Comparison of ENCODE assay signal across 8 cellular contexts in genomic region chr21:37009740-37010341, GRCh38. TPM values are rescaled to one million over a fixed set of nuclear protein-coding genes. Genes with fewer than 3 reads are reported as not detected.
DNase-seq lines count a peak whose midpoint lies in the region; ATAC-seq and TF ChIP-seq lines count a peak whose summit lies in the region.

No MANE protein-coding gene starts in this region.

- H3K79me2 ChIP-seq in KMS-11 (ENCODE audit: insufficient read depth, low read depth) (no peaks in the 10 kb centered on the region), fibroblast of lung (ENCODE audit: control insufficient read depth, insufficient read depth, low read length) (no peaks in the 10 kb centered on the region)

- TF ChIP-seq CTCF in KMS-11 (conservative IDR thresholded peaks at IDR 0.05; ENCODE audit: low read depth, low read length) (peak; percentile 91), fibroblast of lung (conservative IDR thresholded peaks at IDR 0.05 in 1 of 2, IDR thresholded peaks at IDR 0.05 in 1 of 2; ENCODE audit: low read depth in 1 of 2, low read length in 2 of 2) (peak; percentile 82 to 95)

- H3K27me3 ChIP-seq in KMS-11 (ENCODE audit: insufficient read depth, low read depth), result no peaks in the 10 kb centered on the region
- H3K27me3 ChIP-seq in fibroblast of lung (ENCODE audit: control insufficient read depth, insufficient read depth, low read length), result peaks cover 16% of the 10 kb centered on the region

- peak overlapping the region; percentile 75 to 83 for H3K4me3 Mint-ChIP-seq in activated T-cell treated with anti-CD3 and anti-CD28 coated beads, Interleukin-2, amount 50 U/mL, for 72 hours
- H3K4me3 Mint-ChIP-seq in natural killer cell treated with Interleukin-12 subunit alpha and Interleukin-12 subunit beta and Interleukin-15 and Interleukin-18, amount 100 ng/mL, for 72 hours, result peak overlapping the region; percentile 39

- no peaks in the 10 kb centered on the region for H3K9me3 ChIP-seq in fibroblast of lung (ENCODE audit: control insufficient read depth, insufficient read depth, low read depth, low read length)

- peak overlapping the region; percentile 35; the same call in 1 of the 2 replicates for H3K9ac ChIP-seq in KMS-11
- no peak overlapping the region for H3K9ac ChIP-seq in fibroblast of lung (ENCODE audit: insufficient read depth, low read length)

- H3K27ac Mint-ChIP-seq in activated T-cell treated with anti-CD3 and anti-CD28 coated beads, Interleukin-2, amount 50 U/mL, for 72 hours, result no peak overlapping the region
- H3K27ac Mint-ChIP-seq in natural killer cell treated with Interleukin-12 subunit alpha and Interleukin-12 subunit beta and Interleukin-15 and Interleukin-18, amount 100 ng/mL, for 72 hours, result no peak overlapping the region

- H3K27ac ChIP-seq in KMS-11 (no peak overlapping the region; the same call in 1 of the 2 replicates), fibroblast of lung (ENCODE audit: insufficient read depth, low read length) (no peak overlapping the region)

- H3K4me3 ChIP-seq in KMS-11 (IDR thresholded peaks at IDR 0.05; ENCODE audit: insufficient read depth, low read depth, low read length) (no peak overlapping the region), fibroblast of lung (replicated peaks in 1 of 4; ENCODE audit: control extremely low read depth in 1 of 4, insufficient read depth in 1 of 4, low read depth in 3 of 4, low read length in 4 of 4) (peak overlapping the region in 2 of 4 experiments; percentile 13 to 42)

- H3K36me3 ChIP-seq in KMS-11 (ENCODE audit: insufficient read depth) (no peaks in the 10 kb centered on the region), fibroblast of lung (ENCODE audit: control insufficient read depth, insufficient read depth, low read length) (no peaks in the 10 kb centered on the region)

- DNase-seq in DMS153 treated with DMSO at 0.1 percent for 48 hours (lab: John Stamatoyannopoulos, UW; ENCODE audit: unreplicated experiment), result peak; percentile 95
- peak; percentile 85 to 87 for DNase-seq in activated T-cell treated with anti-CD3 and anti-CD28 coated beads, Interleukin-2, amount 50 U/mL, for 72 hours
- DNase-seq in fibroblast of lung (ENCODE audit: low read depth in 2 of 2), result peak; percentile 80 to 81
- DNase-seq in natural killer cell treated with Interleukin-12 subunit alpha and Interleukin-12 subunit beta and Interleukin-15 and Interleukin-18, amount 100 ng/mL, for 72 hours (ENCODE audit: low spot score), result peak; percentile 80
- DNase-seq in stimulated activated naive CD4-positive, alpha-beta T cell treated with Interleukin-2 at 50 U/mL for 16 hours (lab: John Stamatoyannopoulos, UW), result peak; percentile 68

- H3K9me3 Mint-ChIP-seq in activated T-cell treated with anti-CD3 and anti-CD28 coated beads, Interleukin-2, amount 50 U/mL, for 72 hours, result no peaks in the 10 kb centered on the region
- no peaks in the 10 kb centered on the region for H3K9me3 Mint-ChIP-seq in natural killer cell treated with Interleukin-12 subunit alpha and Interleukin-12 subunit beta and Interleukin-15 and Interleukin-18, amount 100 ng/mL, for 72 hours

- peaks cover 14% of the 10 kb centered on the region for H3K4me1 Mint-ChIP-seq in activated T-cell treated with anti-CD3 and anti-CD28 coated beads, Interleukin-2, amount 50 U/mL, for 72 hours (ENCODE audit: low read depth)
- peaks cover 0 to 5% of the 10 kb centered on the region in 2 donors for H3K4me1 Mint-ChIP-seq in natural killer cell treated with Interleukin-12 subunit alpha and Interleukin-12 subunit beta and Interleukin-15 and Interleukin-18, amount 100 ng/mL, for 72 hours (ENCODE audit: low read depth in 2 of 2)

- no peaks in the 10 kb centered on the region for H4K20me1 ChIP-seq in KMS-11 (ENCODE audit: insufficient read depth)
- H4K20me1 ChIP-seq in fibroblast of lung (ENCODE audit: control insufficient read depth, extremely low read depth, insufficient read depth, low read length), result no peaks in the 10 kb centered on the region

- H3K36me3 Mint-ChIP-seq in activated T-cell treated with anti-CD3 and anti-CD28 coated beads, Interleukin-2, amount 50 U/mL, for 72 hours (ENCODE audit: insufficient read depth in 2 of 2), result no peaks in the 10 kb centered on the region
- H3K36me3 Mint-ChIP-seq in natural killer cell treated with Interleukin-12 subunit alpha and Interleukin-12 subunit beta and Interleukin-15 and Interleukin-18, amount 100 ng/mL, for 72 hours, result no peaks in the 10 kb centered on the region

- peak; percentile 56 for ATAC-seq in GM21717 (IDR thresholded peaks at IDR 0.05; ENCODE audit: unreplicated experiment)
- peak; percentile 88 to 91 for ATAC-seq in activated T-cell treated with anti-CD3 and anti-CD28 coated beads, Interleukin-2, amount 50 U/mL, for 72 hours (replicated peaks in 1 of 2)
- peak; percentile 86 to 91 for ATAC-seq in natural killer cell treated with Interleukin-12 subunit alpha and Interleukin-12 subunit beta and Interleukin-15 and Interleukin-18, amount 100 ng/mL, for 72 hours

- peak overlapping the region; percentile 39 for H3K4me2 ChIP-seq in KMS-11
- H3K4me2 ChIP-seq in fibroblast of lung (ENCODE audit: extremely low read depth, insufficient read depth, low read length), result peak overlapping the region; percentile 28

- peaks cover 51% of the 10 kb centered on the region for H3K27me3 Mint-ChIP-seq in activated T-cell treated with anti-CD3 and anti-CD28 coated beads, Interleukin-2, amount 50 U/mL, for 72 hours (ENCODE audit: low read depth)
- peaks cover 15 to 20% of the 10 kb centered on the region in 2 donors for H3K27me3 Mint-ChIP-seq in natural killer cell treated with Interleukin-12 subunit alpha and Interleukin-12 subunit beta and Interleukin-15 and Interleukin-18, amount 100 ng/mL, for 72 hours

- H3K4me1 ChIP-seq in KMS-11 (ENCODE audit: low read depth, poor library complexity, severe bottlenecking) (peaks cover 4% of the 10 kb centered on the region), fibroblast of lung (ENCODE audit: control insufficient read depth, extremely low read depth, insufficient read depth, low read length) (no peaks in the 10 kb centered on the region)

- H2AFZ ChIP-seq in KMS-11 (ENCODE audit: low read depth) (peak overlapping the region; percentile 86), fibroblast of lung (ENCODE audit: low read length) (peak overlapping the region; percentile 23)

TF ChIP-seq in PFSK-1, 5 proteins besides CTCF, POLR2A, EP300 and RAD21:
- no peak for TF ChIP-seq SIN3A (IDR thresholded peaks at IDR 0.05; ENCODE audit: borderline replicate concordance, insufficient read depth, low read length)
- peak; percentile 71 for TF ChIP-seq FOXP2 (optimal IDR thresholded peaks at IDR 0.05; ENCODE audit: borderline replicate concordance, extremely low read depth, extremely low read length, insufficient read depth)

RNA-seq across cellular contexts. Expression of gene RIPPLY3, which starts 3.3 kb away (rescaled TPM):
- polyA plus RNA-seq in PFSK-1 (2012; ENCODE audit: insufficient read length, low read depth), result not detected
- total RNA-seq in activated T-cell treated with anti-CD3 and anti-CD28 coated beads, Interleukin-2, amount 50 U/mL, for 72 hours, result under 1 TPM; 0.26 to 0.42 TPM
- not detected in 2 replicates for total RNA-seq in fibroblast of lung
- polyA plus RNA-seq in fibroblast of lung, result 0.03 TPM in 1 of 2 replicates, not detected in the other
- polyA plus RNA-seq in fibroblast of lung (2012), result not detected in 2 replicates
- polyA minus RNA-seq in fibroblast of lung (ENCODE audit: low replicate concordance), result not detected in 2 replicates
- not detected for total RNA-seq in natural killer cell treated with Interleukin-12 subunit alpha and Interleukin-12 subunit beta and Interleukin-15 and Interleukin-18, amount 100 ng/mL, for 72 hours

RNA-seq across cellular contexts. Expression of gene HLCS, which starts 43.4 kb away (rescaled TPM):
- polyA plus RNA-seq in PFSK-1 (2012; ENCODE audit: insufficient read length, low read depth), result 11.6 TPM
- total RNA-seq in activated T-cell treated with anti-CD3 and anti-CD28 coated beads, Interleukin-2, amount 50 U/mL, for 72 hours, result 10 to 100 TPM; 30.6 to 33.7 TPM
- total RNA-seq in fibroblast of lung, result 31.3 and 40.0 TPM in 2 replicates
- 17.3 and 23.1 TPM in 2 replicates for polyA plus RNA-seq in fibroblast of lung
- 13.9 and 20.4 TPM in 2 replicates for polyA plus RNA-seq in fibroblast of lung (2012)
- 16.9 and 35.3 TPM in 2 replicates for polyA minus RNA-seq in fibroblast of lung (ENCODE audit: low replicate concordance)
- total RNA-seq in natural killer cell treated with Interleukin-12 subunit alpha and Interleukin-12 subunit beta and Interleukin-15 and Interleukin-18, amount 100 ng/mL, for 72 hours, result 10 to 100 TPM; 16.1 to 30.7 TPM
